Comparison of ENCODE assay signal across 27 cellular contexts in genomic region chr21:17348357-17348756, GRCh38.
"Had no signal": no experiment of that assay in that cellular context is flagged by ENCODE, and none has a peak within 500 bp of the region (broad histone marks: within the 10 kb centered on the region; RNA-seq: fewer than 3 reads in every experiment).

No MANE protein-coding gene starts in this region.

- H3K36me3 ChIP-seq: stomach, suprapubic skin, thoracic aorta, thyroid gland, tibial artery, tibial nerve, transverse colon, upper lobe of left lung, upper lobe of right lung, uterus, vagina had no signal

- H3K4me1 ChIP-seq: stomach, suprapubic skin, testis, thyroid gland, tibial artery, tibial nerve, transverse colon, upper lobe of left lung, upper lobe of right lung, uterus, vagina had no signal

- H3K9me3 ChIP-seq: testis, thoracic aorta, thyroid gland, transverse colon, upper lobe of right lung, uterus, vagina had no signal

- FAIRE-seq: urothelium cell line had no signal

- H3K27ac ChIP-seq: stomach, suprapubic skin, testis, thoracic aorta, thyroid gland, tibial artery, tibial nerve, transverse colon, upper lobe of left lung, upper lobe of right lung, uterus, vagina had no signal

- H3K27me3 ChIP-seq: stomach, suprapubic skin, testis, thyroid gland, tibial artery, tibial nerve, transverse colon, upper lobe of left lung, upper lobe of right lung, uterus, vagina had no signal

- ATAC-seq: stimulated activated effector memory CD8-positive, alpha-beta T cell treated with anti-CD3 and anti-CD28 coated beads, Interleukin-12 subunit alpha, Interleukin-12 subunit beta, amount 100 ng/mL, for 72 hours; stimulated activated memory B cell treated with anti-CD40 and anti-IgM and Interleukin-4, amounts not matched to agents 10 μg/mL and 1 μg/mL and 100 μg/mL, for 72 hours; stimulated activated naive B cell treated with anti-CD40 and anti-IgM and Interleukin-4, amounts not matched to agents 10 μg/mL and 1 μg/mL and 100 μg/mL, for 72 hours; stimulated activated naive CD8-positive, alpha-beta T cell treated with anti-CD3 and anti-CD28 coated beads, Interleukin-15, amount 100 ng/mL, for 72 hours; stimulated activated naive CD8-positive, alpha-beta T cell treated with anti-CD3 and anti-CD28 coated beads, Interleukin-15, Interleukin-2, amounts not matched to agents 100 U/mL and 50 U/mL, for 24 hours; upper lobe of right lung had no signal

- DNase-seq: stimulated activated CD4-positive, alpha-beta T cell treated with anti-CD3 and anti-CD28 coated beads, Interleukin-2, amount 100 ng/mL, for 48 hours; stimulated activated CD4-positive, alpha-beta T cell treated with anti-CD3 and anti-CD28 coated beads, Interleukin-4, amount 100 ng/mL, for 1 hour; stimulated activated CD4-positive, alpha-beta T cell treated with anti-CD3 and anti-CD28 coated beads, Interleukin-4, amount 100 ng/mL, for 24 hours; stimulated activated CD4-positive, alpha-beta T cell treated with anti-CD3 and anti-CD28 coated beads, Interleukin-4, amount 100 ng/mL, for 4 hours; stimulated activated CD8-positive, alpha-beta memory T cell treated with anti-CD3 and anti-CD28 coated beads, Interleukin-4, amount 100 ng/mL, for 48 hours; stimulated activated naive B cell treated with anti-CD40 and anti-IgM and Interleukin-4, amounts not matched to agents 10 μg/mL and 1 μg/mL and 100 μg/mL, for 72 hours; stimulated activated naive CD4-positive, alpha-beta T cell; stimulated activated naive CD4-positive, alpha-beta T cell treated with Interleukin-2 at 50 U/mL for 16 hours; stimulated activated naive CD8-positive, alpha-beta T cell treated with anti-CD3 and anti-CD28 coated beads, Interleukin-15, amount 100 ng/mL, for 72 hours; stimulated activated naive CD8-positive, alpha-beta T cell treated with anti-CD3 and anti-CD28 coated beads, Interleukin-15, Interleukin-2, amounts not matched to agents 100 U/mL and 50 U/mL, for 24 hours; stomach; substantia nigra; testis; thyroid gland; tibial artery; transverse colon; trophoblast cell; upper lobe of left lung; upper lobe of right lung; uterus had no signal

- H3K4me3 ChIP-seq: stomach, suprapubic skin, testis, thoracic aorta, thyroid gland, tibial artery, tibial nerve, transverse colon, upper lobe of left lung, upper lobe of right lung, uterus, vagina had no signal
